In genomic region chr5:43573058-43573457, GRCh38 we compare ENCODE assay signal across 1 cellular context.
TF ChIP-seq lines count a peak whose summit lies in the region.

No MANE protein-coding gene starts in this region.

TF ChIP-seq in IMR-90, 13 proteins besides CTCF, POLR2A, EP300 and RAD21:
- TF ChIP-seq SMC3 (IDR thresholded peaks at IDR 0.05; ENCODE audit: low read depth, low read length) (no peak), FOS (IDR thresholded peaks at IDR 0.05; ENCODE audit: low read depth, low read length) (no peak), CEBPB (IDR thresholded peaks at IDR 0.05; ENCODE audit: low read depth, low read length) (no peak), BHLHE40 (IDR thresholded peaks at IDR 0.05; ENCODE audit: low read depth, low read length) (no peak), CHD1 (IDR thresholded peaks at IDR 0.05; ENCODE audit: low read depth, low read length) (no peak), RCOR1 (IDR thresholded peaks at IDR 0.05; ENCODE audit: insufficient replicate concordance, low read length) (no peak), NFE2L2 (IDR thresholded peaks at IDR 0.05; ENCODE audit: low read depth, low read length) (no peak), MAFK (IDR thresholded peaks at IDR 0.05; ENCODE audit: low read depth, low read length) (no peak), MXI1 (IDR thresholded peaks at IDR 0.05; ENCODE audit: borderline replicate concordance, low read depth, low read length) (no peak), USF2 (IDR thresholded peaks at IDR 0.05; ENCODE audit: low read depth, low read length) (no peak), RFX5 (IDR thresholded peaks at IDR 0.05; ENCODE audit: low read depth, low read length) (no peak), ELK1 (IDR thresholded peaks at IDR 0.05; ENCODE audit: borderline replicate concordance, low read depth, low read length) (no peak), MAZ (IDR thresholded peaks at IDR 0.05; ENCODE audit: borderline replicate concordance, low read depth, low read length) (no peak)
